Comparison of ENCODE assay signal across 24 cellular contexts in the genomic region with DNA sequence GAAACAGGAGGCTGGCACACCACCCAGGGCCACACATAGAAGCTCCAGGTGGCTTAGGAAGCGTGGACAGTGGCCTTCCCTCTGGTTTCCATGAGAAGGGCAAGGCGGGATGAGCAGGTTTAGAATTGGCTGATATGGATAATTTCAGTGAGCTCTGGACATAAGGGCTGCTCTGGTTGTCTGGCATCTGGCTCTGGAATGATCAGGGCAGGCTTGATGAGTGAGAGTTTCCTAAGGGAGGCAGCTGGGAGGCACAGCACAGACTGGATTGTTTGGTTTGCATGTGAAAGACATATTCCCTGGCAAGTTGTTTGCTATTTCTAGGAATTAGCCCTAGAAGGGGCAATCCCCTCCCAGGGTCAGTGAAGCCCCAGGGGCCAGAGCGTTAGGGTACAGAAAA.
"Had no signal": no experiment of that assay in that cellular context is flagged by ENCODE, and none has a peak within 500 bp of the region (broad histone marks: within the 10 kb centered on the region; RNA-seq: fewer than 3 reads in every experiment).

No MANE protein-coding gene starts in this region.

- DNase-seq: dorsolateral prefrontal cortex; effector CD4-positive, alpha-beta T cell; foreskin fibroblast; gastrocnemius medialis; heart left ventricle; kidney; natural killer cell; occipital lobe; ovary; posterior cingulate gyrus; psoas muscle; right cardiac atrium; sigmoid colon; stimulated activated CD4-positive, alpha-beta T cell treated with anti-CD3 and anti-CD28 coated beads, Interleukin-2, amount 100 ng/mL, for 24 hours; stimulated activated CD4-positive, alpha-beta T cell treated with anti-CD3 and anti-CD28 coated beads, Interleukin-4, amount 100 ng/mL, for 24 hours; stimulated activated naive CD4-positive, alpha-beta T cell treated with Interleukin-2 at 50 U/mL for 16 hours; stomach; testis; tibial artery; upper lobe of left lung had no signal

- ATAC-seq: gastrocnemius medialis; heart left ventricle; left lobe of liver; psoas muscle; right cardiac atrium; stimulated activated effector memory CD8-positive, alpha-beta T cell treated with anti-CD3 and anti-CD28 coated beads, Interleukin-12 subunit alpha, Interleukin-12 subunit beta, amount 100 ng/mL, for 72 hours had no signal

- H3K4me3 ChIP-seq: dorsolateral prefrontal cortex, gastrocnemius medialis, heart left ventricle, hepatocyte, lung, ovary, psoas muscle, sigmoid colon, stomach, testis, tibial artery, upper lobe of left lung had no signal

- H3K9me3 ChIP-seq: gastrocnemius medialis, heart left ventricle, ovary, psoas muscle, sigmoid colon, stomach, testis, tibial artery, upper lobe of left lung had no signal

- H3K27me3 ChIP-seq: dorsolateral prefrontal cortex, gastrocnemius medialis, hepatocyte, ovary, sigmoid colon, testis, tibial artery, upper lobe of left lung had no signal

- H3K27ac ChIP-seq: dorsolateral prefrontal cortex, gastrocnemius medialis, heart left ventricle, hepatocyte, ovary, psoas muscle, sigmoid colon, stomach, testis, tibial artery, upper lobe of left lung had no signal

- H3K36me3 ChIP-seq: gastrocnemius medialis, heart left ventricle, ovary, sigmoid colon, stomach, tibial artery, upper lobe of left lung had no signal
